Comparison of ENCODE assay signal across 10 cellular contexts in genomic region chr10:103452714-103453230, GRCh38. TPM values are rescaled to one million over a fixed set of nuclear protein-coding genes. Genes with fewer than 3 reads are reported as not detected.
DNase-seq lines count a peak whose midpoint lies in the region; ATAC-seq lines count a peak whose summit lies in the region.
"Had no signal": no experiment of that assay in that cellular context is flagged by ENCODE, and none has a peak within 500 bp of the region (broad histone marks: within the 10 kb centered on the region; RNA-seq: fewer than 3 reads in every experiment).

No MANE protein-coding gene starts in this region.

- H3K27ac Mint-ChIP-seq in T-helper 1 cell treated with Interleukin-12 subunit alpha and Interleukin-12 subunit beta and Interleukin-4 antibody, amounts not matched to agents 30 μg/mL and 1 μg/mL, for 36 hours, result peak overlapping the region; percentile 41
- peak overlapping the region; percentile 92 for H3K27ac Mint-ChIP-seq in activated CD8-positive, alpha-beta T cell treated with anti-CD3 and anti-CD28 coated beads, Interleukin-2, amount 10 ng/mL, durations not matched to agents 7 days and 5 days
- H3K27ac Mint-ChIP-seq in immature natural killer cell, result peak overlapping the region; percentile 22 to 95 (median 76)

- DNase-seq in T-helper 1 cell (no peak), immature natural killer cell (no peak), substantia nigra (lab: John Stamatoyannopoulos, UW) (no peak), NCI-H1105 treated with DMSO at 0.1 percent for 48 hours (lab: John Stamatoyannopoulos, UW) (no peak), NCI-H1092 treated with DMSO at 0.1 percent for 48 hours (lab: John Stamatoyannopoulos, UW) (no peak)
- no peak for DNase-seq in activated CD8-positive, alpha-beta T cell treated with anti-CD3 and anti-CD28 coated beads, Interleukin-2, amount 10 ng/mL, durations not matched to agents 7 days and 5 days
- DNase-seq: cerebellar nuclear complex, NCI-H774 had no signal

- H3K4me1 Mint-ChIP-seq in T-helper 1 cell treated with Interleukin-12 subunit alpha and Interleukin-12 subunit beta and Interleukin-4 antibody, amounts not matched to agents 30 μg/mL and 1 μg/mL, for 36 hours (ENCODE audit: low read depth), result peaks cover 43% of the 10 kb centered on the region
- H3K4me1 Mint-ChIP-seq in activated CD8-positive, alpha-beta T cell treated with anti-CD3 and anti-CD28 coated beads, Interleukin-2, amount 10 ng/mL, durations not matched to agents 7 days and 5 days (ENCODE audit: low read depth), result peaks cover 68% of the 10 kb centered on the region
- peaks cover 50 to 55% of the 10 kb centered on the region in 2 donors for H3K4me1 Mint-ChIP-seq in immature natural killer cell

- H3K36me3 Mint-ChIP-seq in T-helper 1 cell treated with Interleukin-12 subunit alpha and Interleukin-12 subunit beta and Interleukin-4 antibody, amounts not matched to agents 30 μg/mL and 1 μg/mL, for 36 hours (ENCODE audit: low read depth), result peaks cover 26% of the 10 kb centered on the region
- H3K36me3 Mint-ChIP-seq in activated CD8-positive, alpha-beta T cell treated with anti-CD3 and anti-CD28 coated beads, Interleukin-2, amount 10 ng/mL, durations not matched to agents 7 days and 5 days (ENCODE audit: low read depth), result peaks cover 45% of the 10 kb centered on the region
- H3K36me3 Mint-ChIP-seq in immature natural killer cell, result peaks cover 8 to 26% (median 17%) of the 10 kb centered on the region in 3 donors

- no peaks in the 10 kb centered on the region for H3K9me3 Mint-ChIP-seq in T-helper 1 cell treated with Interleukin-12 subunit alpha and Interleukin-12 subunit beta and Interleukin-4 antibody, amounts not matched to agents 30 μg/mL and 1 μg/mL, for 36 hours
- H3K9me3 Mint-ChIP-seq in activated CD8-positive, alpha-beta T cell treated with anti-CD3 and anti-CD28 coated beads, Interleukin-2, amount 10 ng/mL, durations not matched to agents 7 days and 5 days (ENCODE audit: insufficient read depth), result no peaks in the 10 kb centered on the region
- no peaks in the 10 kb centered on the region for H3K9me3 Mint-ChIP-seq in immature natural killer cell

- POLR2A ChIA-PET in activated CD8-positive, alpha-beta T cell treated with anti-CD3 and anti-CD28 coated beads, Interleukin-2, amount 10 ng/mL, durations not matched to agents 7 days and 5 days (lab: Charles Lee), result interaction anchor here (1.7 to 5.1 kb wide), 3 partner anchors 14 to 28 kb away, joined by 3 to 43 read pairs (median 8); no protein-coding TSS in a partner anchor

- no peak for ATAC-seq in activated CD8-positive, alpha-beta T cell treated with anti-CD3 and anti-CD28 coated beads, Interleukin-2, amount 10 ng/mL, durations not matched to agents 7 days and 5 days
- no peak for ATAC-seq in HG03432 (IDR thresholded peaks at IDR 0.05; ENCODE audit: unreplicated experiment)

- peak overlapping the region; percentile 63 for H3K27ac ChIP-seq in substantia nigra (ENCODE audit: low read depth, low read length, poor library complexity, severe bottlenecking)

- no peaks in the 10 kb centered on the region for H3K27me3 Mint-ChIP-seq in T-helper 1 cell treated with Interleukin-12 subunit alpha and Interleukin-12 subunit beta and Interleukin-4 antibody, amounts not matched to agents 30 μg/mL and 1 μg/mL, for 36 hours (ENCODE audit: low read depth)
- no peaks in the 10 kb centered on the region for H3K27me3 Mint-ChIP-seq in activated CD8-positive, alpha-beta T cell treated with anti-CD3 and anti-CD28 coated beads, Interleukin-2, amount 10 ng/mL, durations not matched to agents 7 days and 5 days (ENCODE audit: low read depth)
- H3K27me3 Mint-ChIP-seq in immature natural killer cell (ENCODE audit: low read depth in 3 of 3), result peaks cover 0 to 6% (median 3%) of the 10 kb centered on the region in 3 donors

- H3K4me3 Mint-ChIP-seq in T-helper 1 cell treated with Interleukin-12 subunit alpha and Interleukin-12 subunit beta and Interleukin-4 antibody, amounts not matched to agents 30 μg/mL and 1 μg/mL, for 36 hours, result peak overlapping the region; percentile 88
- peak overlapping the region; percentile 98 for H3K4me3 Mint-ChIP-seq in activated CD8-positive, alpha-beta T cell treated with anti-CD3 and anti-CD28 coated beads, Interleukin-2, amount 10 ng/mL, durations not matched to agents 7 days and 5 days
- peak overlapping the region; percentile 94 to 99 (median 97) for H3K4me3 Mint-ChIP-seq in immature natural killer cell

- CTCF ChIA-PET in activated CD8-positive, alpha-beta T cell treated with anti-CD3 and anti-CD28 coated beads, Interleukin-2, amount 10 ng/mL, durations not matched to agents 7 days and 5 days (lab: Charles Lee), result interaction anchor here (0.6 to 5.2 kb wide), 11 partner anchors 10 to 38 kb away, joined by 3 to 54 read pairs (median 6); no protein-coding TSS in a partner anchor

RNA-seq across cellular contexts. Expression of gene CALHM2, which starts 0.6 kb away (rescaled TPM):
- 100 to 1,000 TPM; 131 to 135 TPM for total RNA-seq in activated CD8-positive, alpha-beta T cell treated with anti-CD3 and anti-CD28 coated beads, Interleukin-2, amount 10 ng/mL, durations not matched to agents 7 days and 5 days
- 100 to 1,000 TPM in 1 of 3 donors, 10 to 100 TPM in 2; 43.3 to 125 (median 72.6) TPM for polyA plus RNA-seq in immature natural killer cell

RNA-seq across cellular contexts. Expression of gene CALHM1, which starts 5.9 kb away (rescaled TPM):
- 1 to 10 TPM; 1.8 TPM for total RNA-seq in activated CD8-positive, alpha-beta T cell treated with anti-CD3 and anti-CD28 coated beads, Interleukin-2, amount 10 ng/mL, durations not matched to agents 7 days and 5 days
- under 1 TPM in 2 of 3 donors, not detected in 1; 0.56 to 0.91 TPM for polyA plus RNA-seq in immature natural killer cell

RNA-seq across cellular contexts. Expression of gene CALHM3, which starts 26.3 kb away (rescaled TPM):
- under 1 TPM; 0.45 to 0.63 TPM for total RNA-seq in activated CD8-positive, alpha-beta T cell treated with anti-CD3 and anti-CD28 coated beads, Interleukin-2, amount 10 ng/mL, durations not matched to agents 7 days and 5 days
- polyA plus RNA-seq in immature natural killer cell, result not detected

RNA-seq across cellular contexts. Expression of gene NEURL1, which starts 40.7 kb away (rescaled TPM):
- 1 to 10 TPM; 1.1 TPM for total RNA-seq in activated CD8-positive, alpha-beta T cell treated with anti-CD3 and anti-CD28 coated beads, Interleukin-2, amount 10 ng/mL, durations not matched to agents 7 days and 5 days
- under 1 TPM in 2 of 3 donors, not detected in 1; 0.07 to 0.35 TPM for polyA plus RNA-seq in immature natural killer cell

RNA-seq across cellular contexts. Expression of gene PDCD11, which starts 56.3 kb away (rescaled TPM):
- total RNA-seq in activated CD8-positive, alpha-beta T cell treated with anti-CD3 and anti-CD28 coated beads, Interleukin-2, amount 10 ng/mL, durations not matched to agents 7 days and 5 days, result 10 to 100 TPM; 57.1 to 57.4 TPM
- 10 to 100 TPM in 1 of 3 donors, 1 to 10 TPM in 1, under 1 TPM in 1; 0.67 to 12.0 (median 6.6) TPM for polyA plus RNA-seq in immature natural killer cell

Comparison
In these comparisons a context has a peak if more than half of its experiments do, and no peak if none do; other contexts are left out.
1. H3K27ac Mint-ChIP-seq: peak in every context shown above with its lines; median percentile 92 in activated CD8-positive, alpha-beta T cell treated with anti-CD3 and anti-CD28 coated beads, Interleukin-2, amount 10 ng/mL, durations not matched to agents 7 days and 5 days; 76 in immature natural killer cell; 41 in T-helper 1 cell treated with Interleukin-12 subunit alpha and Interleukin-12 subunit beta and Interleukin-4 antibody, amounts not matched to agents 30 μg/mL and 1 μg/mL, for 36 hours.